1 cellular context compared by ENCODE assay signal in the genomic region with DNA sequence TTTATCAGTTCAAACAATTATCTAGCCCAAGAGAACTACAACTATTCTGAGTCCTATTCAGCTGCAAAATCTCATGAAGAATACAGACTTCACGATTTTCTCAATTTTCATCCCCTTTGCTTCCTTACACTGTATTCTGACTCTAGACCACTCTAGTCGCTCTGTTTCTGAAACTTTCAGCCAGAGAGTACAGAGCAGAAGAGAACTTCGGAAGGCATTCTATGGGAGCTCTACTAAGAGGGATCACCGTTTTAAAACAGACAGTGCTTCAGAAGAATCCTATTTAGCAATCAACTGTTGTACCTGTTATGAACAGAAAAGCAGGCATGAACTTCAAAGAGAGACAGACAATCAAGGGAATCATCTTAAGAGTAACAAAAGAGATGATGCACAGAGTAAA.
TF ChIP-seq lines count a peak whose summit lies in the region.

No MANE protein-coding gene starts in this region.

TF ChIP-seq in WTC11, 78 proteins besides CTCF, POLR2A, EP300 and RAD21:
- TF ChIP-seq ARID4B (CRISPR knock-in tag; IDR thresholded peaks at IDR 0.05; ENCODE audit: borderline replicate concordance) = no peak
- no peak for TF ChIP-seq ZNF232 (CRISPR knock-in tag; IDR thresholded peaks at IDR 0.05)
- no peak for TF ChIP-seq ZNF423 (CRISPR knock-in tag; IDR thresholded peaks at IDR 0.05)
- no peak for TF ChIP-seq ZNF219 (CRISPR knock-in tag; IDR thresholded peaks at IDR 0.05; ENCODE audit: borderline replicate concordance)
- no peak for TF ChIP-seq FOXK1 (CRISPR knock-in tag; IDR thresholded peaks at IDR 0.05)
- no peak for TF ChIP-seq TP53 (CRISPR knock-in tag; IDR thresholded peaks at IDR 0.05)
- TF ChIP-seq TCF7 (CRISPR knock-in tag; IDR thresholded peaks at IDR 0.05; ENCODE audit: low read depth) = no peak
- no peak for TF ChIP-seq ZNF121 (CRISPR knock-in tag; IDR thresholded peaks at IDR 0.05)
- TF ChIP-seq KAT7 (CRISPR knock-in tag; IDR thresholded peaks at IDR 0.05; ENCODE audit: borderline replicate concordance) = no peak
